Comparison of ENCODE assay signal across 23 cellular contexts in genomic region chr22:44672632-44673031, GRCh38.
"Had no signal": no experiment of that assay in that cellular context is flagged by ENCODE, and none has a peak within 500 bp of the region (broad histone marks: within the 10 kb centered on the region; RNA-seq: fewer than 3 reads in every experiment).

No MANE protein-coding gene starts in this region.

- H3K36me3 Mint-ChIP-seq: naive thymus-derived CD8-positive, alpha-beta T cell; neural progenitor cell; type B pancreatic cell had no signal

- H3K9ac ChIP-seq: neural progenitor cell had no signal

- H3K9me3 Mint-ChIP-seq: naive thymus-derived CD8-positive, alpha-beta T cell; neural progenitor cell; type B pancreatic cell had no signal

- H3K27me3 ChIP-seq: hepatocyte, thyroid gland had no signal

- H3K4me3 ChIP-seq: dorsolateral prefrontal cortex, gastroesophageal sphincter, hepatocyte, mucosa of descending colon, neural progenitor cell, pancreas, prostate gland, sigmoid colon, skin epidermis, suprapubic skin, thyroid gland had no signal

- H3K4me3 Mint-ChIP-seq: neural progenitor cell, type B pancreatic cell had no signal

- ATAC-seq: gastroesophageal sphincter; left lobe of liver; mucosa of descending colon; naive thymus-derived CD8-positive, alpha-beta T cell had no signal

- DNase-seq: caudate nucleus; cortex of kidney; dorsolateral prefrontal cortex; effector CD8-positive, alpha-beta T cell; glutamatergic neuron; mammary epithelial cell; occipital lobe; retina; sigmoid colon; stimulated activated CD4-positive, alpha-beta T cell treated with anti-CD3 and anti-CD28 coated beads, Interleukin-2, amount 100 ng/mL, for 24 hours; stimulated activated naive CD4-positive, alpha-beta T cell treated with Interleukin-2 at 50 U/mL for 16 hours; thyroid gland had no signal

- H3K36me3 ChIP-seq: gastroesophageal sphincter, neural progenitor cell, pancreas, prostate gland, sigmoid colon, suprapubic skin, thyroid gland had no signal

- H3K27ac ChIP-seq: dorsolateral prefrontal cortex, gastroesophageal sphincter, neural progenitor cell, pancreas, prostate gland, sigmoid colon, skin epidermis, suprapubic skin, thyroid gland had no signal

- H2AFZ ChIP-seq: hepatocyte, neural progenitor cell had no signal

- H3K4me1 ChIP-seq: neural progenitor cell, pancreas, prostate gland had no signal

- H3K9me3 ChIP-seq: gastroesophageal sphincter, mucosa of descending colon, pancreas, prostate gland, sigmoid colon, suprapubic skin, thyroid gland had no signal

- H3K4me2 ChIP-seq: hepatocyte, neural progenitor cell had no signal
